13 cellular contexts compared by ENCODE assay signal in the genomic region with DNA sequence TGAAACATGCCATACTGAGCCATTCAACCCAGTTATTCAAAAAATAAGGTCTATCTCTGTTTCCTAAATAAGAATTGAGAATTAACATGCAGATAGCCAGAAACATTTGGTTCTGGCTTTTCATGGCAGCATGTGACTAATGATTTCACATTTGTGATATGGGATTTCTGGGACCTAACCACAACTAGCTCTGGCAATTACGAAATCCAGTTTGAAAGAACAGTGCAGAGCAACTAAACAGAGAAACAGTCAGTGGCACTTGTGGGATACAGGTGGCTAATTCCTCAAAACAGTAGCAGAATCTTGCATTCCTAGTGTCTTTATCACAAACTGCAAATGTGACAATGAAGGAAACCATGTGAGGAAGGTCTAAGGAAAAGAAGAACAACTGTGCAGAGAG.
DNase-seq lines count a peak whose midpoint lies in the region; ATAC-seq, FAIRE-seq and TF ChIP-seq lines count a peak whose summit lies in the region.
"Had no signal": no experiment of that assay in that cellular context is flagged by ENCODE, and none has a peak within 500 bp of the region (broad histone marks: within the 10 kb centered on the region; RNA-seq: fewer than 3 reads in every experiment).

No MANE protein-coding gene starts in this region.

- H3K36me3 ChIP-seq in keratinocyte (ENCODE audit: control insufficient read depth in 2 of 2, extremely low read depth in 1 of 2, insufficient read depth in 2 of 2, low read length in 2 of 2) (no peaks in the 10 kb centered on the region), psoas muscle (ENCODE audit: insufficient read depth in 1 of 2, low read depth in 1 of 2) (no peaks in the 10 kb centered on the region)

- ATAC-seq in psoas muscle (no peak), omental fat pad (ENCODE audit: low FRiP score) (no peak)
- ATAC-seq: activated CD8-positive, alpha-beta memory T cell treated with anti-CD3 and anti-CD28 coated beads, Interleukin-2, amount 10 ng/mL, durations not matched to agents 7 days and 5 days had no signal

- no peak for TF ChIP-seq CTCF in AG09319 (IDR thresholded peaks at IDR 0.05; ENCODE audit: low read depth, low read length)
- TF ChIP-seq CTCF in astrocyte of the cerebellum (IDR thresholded peaks at IDR 0.05; ENCODE audit: low read depth, low read length, missing control alignments) = no peak
- no peak for TF ChIP-seq CTCF in keratinocyte (optimal IDR thresholded peaks at IDR 0.05 in 1 of 3, IDR thresholded peaks at IDR 0.05 in 1 of 3, conservative IDR thresholded peaks at IDR 0.05 in 1 of 3; ENCODE audit: extremely low read depth in 1 of 3, insufficient read depth in 2 of 3, low read length in 3 of 3)
- no peak for TF ChIP-seq CTCF in psoas muscle (IDR thresholded peaks at IDR 0.05)
- no peak for TF ChIP-seq CTCF in omental fat pad (IDR thresholded peaks at IDR 0.05)

- in situ Hi-C loops in astrocyte of the cerebellum (cut with HindIII; ENCODE audit: low sequenced_read_pairs) = no loop called here

- H3K27ac ChIP-seq in keratinocyte (ENCODE audit: control insufficient read depth, insufficient read depth, low read length) (peak overlapping the region; percentile 51), psoas muscle (no peak overlapping the region)

- no peaks in the 10 kb centered on the region for H3K79me2 ChIP-seq in keratinocyte (ENCODE audit: control insufficient read depth, insufficient read depth, low read length)

- H3K4me1 ChIP-seq in keratinocyte (ENCODE audit: control insufficient read depth, extremely low read depth, insufficient read depth, low read length) = peaks cover 28% of the 10 kb centered on the region
- H3K4me1 ChIP-seq in psoas muscle = no peaks in the 10 kb centered on the region

- FAIRE-seq in HTR-8/SVneo (lab: Jason Lieb, UNC) (peak; percentile 74), keratinocyte (lab: Jason Lieb, UNC) (peak; percentile 90)
- FAIRE-seq: GM12892 had no signal

- H3K4me3 ChIP-seq in astrocyte of the cerebellum (ENCODE audit: low read depth, low read length) (no peak overlapping the region), keratinocyte (ENCODE audit: control insufficient read depth in 2 of 3, extremely low read depth in 1 of 3, insufficient read depth in 2 of 3, low read depth in 1 of 3, low read length in 3 of 3) (no peak overlapping the region), psoas muscle (no peak overlapping the region)

- peak; percentile 30 for DNase-seq in AG09319 (ENCODE audit: extremely low read depth, low read depth)
- peak; percentile 30 for DNase-seq in HTR-8/SVneo (ENCODE audit: insufficient read length, low spot score)
- peak; percentile 74 for DNase-seq in astrocyte of the cerebellum (ENCODE audit: low read depth)
- DNase-seq in keratinocyte (ENCODE audit: low read depth, low spot score) = peak; percentile 65
- DNase-seq in psoas muscle = no peak
- no peak for DNase-seq in NCI-H2227 treated with DMSO at 0.1 percent for 48 hours (lab: John Stamatoyannopoulos, UW)
- DNase-seq in omental fat pad (ENCODE audit: low spot score) = no peak
- no peak for DNase-seq in KG1 (lab: John Stamatoyannopoulos, UW)
- DNase-seq: activated CD8-positive, alpha-beta memory T cell treated with anti-CD3 and anti-CD28 coated beads, Interleukin-2, amount 10 ng/mL, durations not matched to agents 7 days and 5 days; CD8-positive, alpha-beta memory T cell; central memory CD4-positive, alpha-beta T cell; NCI-H774 had no signal

- dilution Hi-C loops in keratinocyte (cut with MboI; ENCODE audit: extremely low pct_ligation_motif_present, low sequenced_read_pairs) = no loop called here

- H3K9me3 ChIP-seq in keratinocyte (ENCODE audit: control insufficient read depth, low read depth, low read length) (no peaks in the 10 kb centered on the region), psoas muscle (no peaks in the 10 kb centered on the region)

- H3K27me3 ChIP-seq in keratinocyte (ENCODE audit: control insufficient read depth, extremely low read depth, insufficient read depth, low read length) (no peaks in the 10 kb centered on the region), psoas muscle (ENCODE audit: insufficient read depth in 3 of 3, low read length in 2 of 3) (no peaks in the 10 kb centered on the region)

- H4K20me1 ChIP-seq in keratinocyte (ENCODE audit: control insufficient read depth, extremely low read depth, insufficient read depth, low read length) = no peaks in the 10 kb centered on the region

- no peak overlapping the region for H3K9ac ChIP-seq in keratinocyte (ENCODE audit: control insufficient read depth, extremely low read depth, insufficient read depth, low read length)

- H2AFZ ChIP-seq in keratinocyte (ENCODE audit: control insufficient read depth, low read length) = no peak overlapping the region

- no peaks in the 10 kb centered on the region for H3K9me1 ChIP-seq in keratinocyte (ENCODE audit: control insufficient read depth, extremely low read depth, insufficient read depth, low read length)

- intact Hi-C loops in psoas muscle (cut with DNase I) = no loop called here

- H3K4me2 ChIP-seq in keratinocyte (ENCODE audit: control insufficient read depth, extremely low read depth, insufficient read depth, low read depth, low read length) = peak overlapping the region; percentile 54

- 64 to 78% (median 70%) methylated on average over 1 of the region's 1 CpG for WGBS in psoas muscle, 3 donors

Comparison
In these comparisons a context has a peak if more than half of its experiments do, and no peak if none do; other contexts are left out.
1. DNase-seq: peak in AG09319 (single experiment), HTR-8/SVneo (single experiment), astrocyte of the cerebellum (single experiment) and keratinocyte (single experiment); none in psoas muscle (0 of 2), NCI-H2227 treated with DMSO at 0.1 percent for 48 hours (single experiment), omental fat pad (single experiment) and KG1 (single experiment).